ENCODE assay signal across 24 cellular contexts in the genomic region with DNA sequence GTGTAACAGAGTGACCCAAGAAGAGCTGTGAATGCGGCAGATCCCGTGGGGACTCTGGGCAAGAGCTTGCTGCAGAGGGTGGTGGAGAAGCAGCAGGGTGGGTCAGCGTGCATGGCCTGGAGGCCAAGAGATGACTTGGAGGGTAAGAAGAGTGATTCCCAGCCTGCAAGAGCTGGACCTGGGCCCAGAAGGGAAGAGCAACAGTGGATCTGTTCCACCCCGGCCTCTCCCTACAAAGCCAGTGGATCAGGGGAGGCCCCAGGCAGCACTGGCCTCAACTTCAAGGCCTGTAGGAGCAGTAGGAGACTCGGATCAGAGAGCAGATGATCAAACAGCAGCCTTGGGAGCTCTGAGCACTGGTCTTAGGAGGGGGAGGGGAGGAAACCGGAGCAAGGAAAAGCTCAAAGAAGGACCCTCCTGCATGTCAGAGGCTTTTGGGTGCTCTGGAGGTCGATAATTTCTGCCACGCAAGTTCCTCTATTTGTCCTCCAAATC. TPM values are rescaled to one million over a fixed set of nuclear protein-coding genes. Genes with fewer than 3 reads are reported as not detected.
A peak's percentile ranks its signal among the peaks of the same experiment; 100 is the strongest.
DNase-seq lines count a peak whose midpoint lies in the region; ATAC-seq, FAIRE-seq and TF ChIP-seq lines count a peak whose summit lies in the region.
"Had no signal": no experiment of that assay in that cellular context is flagged by ENCODE, and none has a peak within 500 bp of the region (broad histone marks: within the 10 kb centered on the region; RNA-seq: fewer than 3 reads in every experiment).

No MANE protein-coding gene starts in this region.

- no peaks in the 10 kb centered on the region for H3K9me3 Mint-ChIP-seq in activated CD4-positive, alpha-beta T cell treated with anti-CD3 and anti-CD28 coated beads, Interleukin-2, amount 10 ng/mL, durations not matched to agents 24 days and 14 days
- peaks cover 25% of the 10 kb centered on the region for H3K9me3 Mint-ChIP-seq in neural progenitor cell
- H3K9me3 Mint-ChIP-seq: CD8-positive, alpha-beta memory T cell; stimulated activated effector memory CD8-positive, alpha-beta T cell treated with anti-CD3 and anti-CD28 coated beads, Interleukin-12 subunit alpha, Interleukin-12 subunit beta, amount 100 ng/mL, for 72 hours had no signal

- no peak for TF ChIP-seq RAD21 in H1 (IDR thresholded peaks at IDR 0.05 in 1 of 2, conservative IDR thresholded peaks at IDR 0.05 in 1 of 2; ENCODE audit: low read depth in 2 of 2, low read length in 2 of 2)

- H3K9me2 ChIP-seq in Loucy (replicated peaks; ENCODE audit: low read depth, low read length) = no peaks in the 10 kb centered on the region

- H3K4me3 ChIP-seq in Loucy (ENCODE audit: low read length, poor library complexity, severe bottlenecking) (no peak overlapping the region), H1 (ENCODE audit: extremely low read depth in 1 of 4, insufficient read depth in 2 of 4, low read depth in 3 of 4, low read length in 4 of 4) (peak overlapping the region in 1 of 4 experiments; percentile 51; a peak in 2 of 8 replicates), neural progenitor cell (no peak overlapping the region)
- H3K4me3 ChIP-seq: A549, left ventricle myocardium inferior, transverse colon had no signal

- no peaks in the 10 kb centered on the region for H4K20me1 ChIP-seq in Loucy (ENCODE audit: insufficient read depth, low read length, poor library complexity, severe bottlenecking)
- H4K20me1 ChIP-seq in H1 (replicated peaks in 1 of 2; ENCODE audit: control insufficient read depth in 1 of 2, insufficient read depth in 2 of 2, low read length in 2 of 2) = peaks cover 2 to 12% of the 10 kb centered on the region in 2 experiments
- peaks cover 15% of the 10 kb centered on the region for H4K20me1 ChIP-seq in neural progenitor cell (ENCODE audit: low read depth)

- intact Hi-C loops in activated CD4-positive, alpha-beta T cell treated with anti-CD3 and anti-CD28 coated beads, Interleukin-2, amount 10 ng/mL, durations not matched to agents 24 days and 14 days (cut with micrococcal nuclease) = loop anchor here (5.0 to 10.0 kb wide), 2 partner anchors 46 to 56 kb away; partner anchors contain the start of gene ARHGAP4

- H3K4me1 Mint-ChIP-seq in activated CD4-positive, alpha-beta T cell treated with anti-CD3 and anti-CD28 coated beads, Interleukin-2, amount 10 ng/mL, durations not matched to agents 24 days and 14 days = peaks cover 20% of the 10 kb centered on the region
- peaks cover 49% of the 10 kb centered on the region for H3K4me1 Mint-ChIP-seq in neural progenitor cell

- no peak overlapping the region for H3K27ac Mint-ChIP-seq in activated CD4-positive, alpha-beta T cell treated with anti-CD3 and anti-CD28 coated beads, Interleukin-2, amount 10 ng/mL, durations not matched to agents 24 days and 14 days
- no peak overlapping the region for H3K27ac Mint-ChIP-seq in neural progenitor cell
- H3K27ac Mint-ChIP-seq: activated CD4-positive, alpha-beta T cell treated with anti-CD3 and anti-CD28 coated beads for 36 hours; activated naive CD8-positive, alpha-beta T cell; CD8-positive, alpha-beta memory T cell; stimulated activated effector memory CD8-positive, alpha-beta T cell treated with anti-CD3 and anti-CD28 coated beads, Interleukin-12 subunit alpha, Interleukin-12 subunit beta, amount 100 ng/mL, for 72 hours had no signal

- no peaks in the 10 kb centered on the region for H3K9me3 ChIP-seq in Loucy (ENCODE audit: insufficient read depth, low read depth, low read length)
- H3K9me3 ChIP-seq in H1 (ENCODE audit: insufficient read depth in 2 of 2, low read depth in 1 of 2, low read length in 1 of 2) = no peaks in the 10 kb centered on the region
- H3K9me3 ChIP-seq in neural progenitor cell (ENCODE audit: low read depth) = no peaks in the 10 kb centered on the region
- H3K9me3 ChIP-seq: A549, left ventricle myocardium inferior, transverse colon had no signal

- TF ChIP-seq POLR2A in H1 (IDR thresholded peaks at IDR 0.05; ENCODE audit: control extremely low read depth in 1 of 2, low read depth in 2 of 2, low read length in 2 of 2) = no peak

- H2BK5ac ChIP-seq in H1 (ENCODE audit: low read depth, low read length) = peak overlapping the region; percentile 16; the same call in 1 of the 2 replicates

- no peaks in the 10 kb centered on the region for H3K79me1 ChIP-seq in H1 (ENCODE audit: low read depth, low read length)

- peak overlapping the region; percentile 19; the same call in 1 of the 2 replicates for H3K18ac ChIP-seq in H1 (ENCODE audit: extremely low read depth, low read length)

- no peak for DNase-seq in activated CD4-positive, alpha-beta T cell treated with anti-CD3 and anti-CD28 coated beads, Interleukin-2, amount 10 ng/mL, durations not matched to agents 24 days and 14 days
- DNase-seq in activated CD4-positive, alpha-beta T cell treated with anti-CD3 and anti-CD28 coated beads for 4 hours = no peak
- DNase-seq in H1 (ENCODE audit: low read depth in 1 of 2, low spot score in 2 of 2) (no peak), neural progenitor cell (ENCODE audit: low spot score) (no peak), NK-92 (lab: John Stamatoyannopoulos, UW; ENCODE audit: unreplicated experiment) (no peak), NCI-H1436 treated with DMSO at 0.1 percent for 48 hours (lab: John Stamatoyannopoulos, UW) (no peak)
- DNase-seq: anterior cingulate cortex; CD8-positive, alpha-beta memory T cell; effector CD4-positive, alpha-beta T cell; IMR-90; left ventricle myocardium inferior; mesenchymal stem cell; Right ventricle myocardium superior; SW 1271; transverse colon had no signal

- H4K5ac ChIP-seq in H1 (ENCODE audit: insufficient read length, low read depth, low read length) = no peak overlapping the region

- H2BK15ac ChIP-seq in H1 (ENCODE audit: low read length) = peak overlapping the region; percentile 53; the same call in 1 of the 2 replicates

- H3K9ac ChIP-seq in Loucy (ENCODE audit: low read depth, low read length, poor library complexity, severe bottlenecking) = no peak overlapping the region
- no peak overlapping the region for H3K9ac ChIP-seq in H1 (replicated peaks in 1 of 4; ENCODE audit: extremely low read depth in 1 of 4, low read depth in 3 of 4, low read length in 3 of 4)
- no peak overlapping the region for H3K9ac ChIP-seq in neural progenitor cell

- POLR2A ChIA-PET in H1 (lab: Charles Lee; ENCODE audit: partially characterized antibody) = interaction anchor here (0.7 to 2.0 kb wide), 5 partner anchors 12 to 57 kb away, joined by 3 to 6 read pairs (median 4); partner anchors contain the start of gene ARHGAP4

- H3K4me2 ChIP-seq in Loucy (ENCODE audit: low read depth, low read length, poor library complexity, severe bottlenecking) = peak overlapping the region; percentile 20
- H3K4me2 ChIP-seq in H1 (ENCODE audit: insufficient read depth in 1 of 2, low read depth in 2 of 2, low read length in 2 of 2) = peak overlapping the region; percentile 49 to 81
- peak overlapping the region; percentile 76 for H3K4me2 ChIP-seq in neural progenitor cell
- H3K4me2 ChIP-seq: A549 had no signal

- no peak for TF ChIP-seq EP300 in H1 (IDR thresholded peaks at IDR 0.05; ENCODE audit: borderline replicate concordance in 1 of 2, low read depth in 2 of 2, low read length in 2 of 2)

- H2BK20ac ChIP-seq in H1 (ENCODE audit: low read length) = no peak overlapping the region

- no peaks in the 10 kb centered on the region for H3K36me3 Mint-ChIP-seq in activated CD4-positive, alpha-beta T cell treated with anti-CD3 and anti-CD28 coated beads, Interleukin-2, amount 10 ng/mL, durations not matched to agents 24 days and 14 days (ENCODE audit: low read depth)
- no peaks in the 10 kb centered on the region for H3K36me3 Mint-ChIP-seq in neural progenitor cell
- H3K36me3 Mint-ChIP-seq: activated naive CD8-positive, alpha-beta T cell had no signal

- H3K27ac ChIP-seq in H1 (ENCODE audit: low read depth, low read length) (no peak overlapping the region), neural progenitor cell (no peak overlapping the region)
- H3K27ac ChIP-seq: A549, left ventricle myocardium inferior, transverse colon had no signal

- no peaks in the 10 kb centered on the region for H3K23me2 ChIP-seq in H1 (ENCODE audit: low read depth, low read length)

- H4K91ac ChIP-seq in H1 (replicated peaks; ENCODE audit: insufficient read length, low read length) = peak overlapping the region; percentile 54

- H2AFZ ChIP-seq in Loucy (ENCODE audit: low read length) = no peak overlapping the region
- no peak overlapping the region for H2AFZ ChIP-seq in H1 (ENCODE audit: low read length)
- no peak overlapping the region for H2AFZ ChIP-seq in neural progenitor cell (replicated peaks)

- H3F3A ChIP-seq in Loucy (ENCODE audit: low read depth) (no peaks in the 10 kb centered on the region), neural progenitor cell (ENCODE audit: low read depth) (peaks cover 16% of the 10 kb centered on the region)

- H2BK120ac ChIP-seq in H1 (replicated peaks; ENCODE audit: low read depth, low read length) = no peak overlapping the region

- 0 out of 2 replicates have a peak overlapping the region, but pooled peaks have one; percentile 8 for H2AK5ac ChIP-seq in H1 (ENCODE audit: low read depth, low read length)

- no peak overlapping the region for H3K23ac ChIP-seq in H1 (ENCODE audit: insufficient read length)

- H3K79me2 ChIP-seq in Loucy (ENCODE audit: insufficient read depth, low read length) (no peaks in the 10 kb centered on the region), H1 (ENCODE audit: control insufficient read depth in 1 of 2, insufficient read depth in 2 of 2, low read length in 2 of 2) (no peaks in the 10 kb centered on the region), neural progenitor cell (ENCODE audit: low read depth) (no peaks in the 10 kb centered on the region)

- no peak overlapping the region; the same call in 1 of the 2 replicates for H4K8ac ChIP-seq in H1 (ENCODE audit: extremely low read depth, insufficient read depth, low read length)

- no peak for ATAC-seq in GM18907 (IDR thresholded peaks at IDR 0.05; ENCODE audit: unreplicated experiment)
- ATAC-seq: A549 had no signal

- no peaks in the 10 kb centered on the region for H3K36me3 ChIP-seq in Loucy (ENCODE audit: insufficient read depth, low read length)
- no peaks in the 10 kb centered on the region for H3K36me3 ChIP-seq in H1 (ENCODE audit: control insufficient read depth in 2 of 4, insufficient read depth in 4 of 4, low read length in 3 of 4)
- H3K36me3 ChIP-seq in neural progenitor cell = no peaks in the 10 kb centered on the region
- H3K36me3 ChIP-seq: left ventricle myocardium inferior, transverse colon had no signal

- no peak for TF ChIP-seq CTCF in Loucy (conservative IDR thresholded peaks at IDR 0.05; ENCODE audit: low read length)
- TF ChIP-seq CTCF in H1 (IDR thresholded peaks at IDR 0.05; ENCODE audit: control extremely low read depth in 1 of 3, insufficient read depth in 1 of 3, low read depth in 1 of 3, low read length in 3 of 3) = no peak
- no peak for TF ChIP-seq CTCF in neural progenitor cell (IDR thresholded peaks at IDR 0.05)

- no peak overlapping the region for H3K14ac ChIP-seq in H1 (ENCODE audit: insufficient read length)

- no peak for FAIRE-seq in H1 (lab: Jason Lieb, UNC)
- FAIRE-seq: A549, colon had no signal

- WGBS in H1 (ENCODE audit: extremely low coverage in 1 of 2, insufficient coverage in 1 of 2, insufficient read length in 1 of 2, insufficient replicate concordance in 2 of 2, low coverage in 1 of 2, low lambda C conversion rate in 2 of 2, missing lambda C conversion rate in 1 of 2), 2 experiments = 61% methylated on average over 8 of the region's 8 CpGs; no CpG with 5 or more reads in 1 of the 2 experiments

- H3K4ac ChIP-seq in H1 (replicated peaks; ENCODE audit: insufficient read length, low read depth, low read length) = no peak overlapping the region

- H3K4me1 ChIP-seq in Loucy (ENCODE audit: insufficient read depth, low read length, poor library complexity, severe bottlenecking) (peaks cover 16% of the 10 kb centered on the region), H1 (replicated peaks in 1 of 4; ENCODE audit: control insufficient read depth in 3 of 4, insufficient read depth in 4 of 4, low read length in 3 of 4) (peaks cover 7 to 53% (median 29%) of the 10 kb centered on the region in 4 experiments), neural progenitor cell (peaks cover 18% of the 10 kb centered on the region)
- H3K4me1 ChIP-seq: A549, left ventricle myocardium inferior, transverse colon had no signal

- H3K56ac ChIP-seq in H1 (replicated peaks; ENCODE audit: insufficient read length, low read depth, low read length) = no peak overlapping the region

- H2BK12ac ChIP-seq in H1 (ENCODE audit: low read depth, low read length) = peak overlapping the region; percentile 33; the same call in 1 of the 2 replicates

- H3K27me3 ChIP-seq in Loucy (ENCODE audit: insufficient read depth, low read length, poor library complexity, severe bottlenecking) (no peaks in the 10 kb centered on the region), H1 (replicated peaks in 1 of 4; ENCODE audit: control insufficient read depth in 3 of 4, extremely low read depth in 1 of 4, insufficient read depth in 3 of 4, low read length in 3 of 4) (no peaks in the 10 kb centered on the region; a peak in 1 of 7 replicates), neural progenitor cell (peaks cover under 1% of the 10 kb centered on the region)

- CTCF ChIA-PET in H1 (lab: Charles Lee; ENCODE audit: partially characterized antibody) = interaction anchor here (0.6 to 2.5 kb wide), 10 partner anchors 8 to 112 kb away, joined by 3 to 9 read pairs (median 3); no protein-coding TSS in a partner anchor

- H3K27me3 Mint-ChIP-seq in activated CD4-positive, alpha-beta T cell treated with anti-CD3 and anti-CD28 coated beads, Interleukin-2, amount 10 ng/mL, durations not matched to agents 24 days and 14 days = peaks cover 14% of the 10 kb centered on the region
- H3K27me3 Mint-ChIP-seq in neural progenitor cell (ENCODE audit: insufficient read depth, low read depth) = peaks cover 19% of the 10 kb centered on the region

- peak overlapping the region; percentile 43 for H3K4me3 Mint-ChIP-seq in activated CD4-positive, alpha-beta T cell treated with anti-CD3 and anti-CD28 coated beads, Interleukin-2, amount 10 ng/mL, durations not matched to agents 24 days and 14 days
- H3K4me3 Mint-ChIP-seq in neural progenitor cell = peak overlapping the region; percentile 72
- H3K4me3 Mint-ChIP-seq: activated CD4-positive, alpha-beta T cell treated with anti-CD3 and anti-CD28 coated beads for 36 hours had no signal

RNA-seq across cellular contexts. Expression of gene L1CAM, which starts 7.6 kb away (rescaled TPM):
- total RNA-seq in activated CD4-positive, alpha-beta T cell treated with anti-CD3 and anti-CD28 coated beads, Interleukin-2, amount 10 ng/mL, durations not matched to agents 24 days and 14 days = 1.3 and 1.6 TPM in 2 replicates
- 38.7 and 43.0 TPM in 2 replicates for total RNA-seq in H1 (2021; fragmentation: NEBNext Ultra II Directional; extraction: Animal tissue kit (Norgen Biotek cat#: 25700))
- 11.0 and 16.4 TPM in 2 replicates for polyA plus RNA-seq in H1 (2011; rRNA removed)
- 9.1 TPM for polyA plus RNA-seq in H1 (2011; cell fraction: cytosol; rRNA removed)
- polyA plus RNA-seq in H1 (2011; cell fraction: nucleus; rRNA removed) = 32.6 TPM
- 22.4 to 29.0 TPM (median 26.2 TPM) in 4 replicates for polyA plus RNA-seq in H1 (2012, experiment 1 of 2)
- polyA plus RNA-seq in H1 (2012, experiment 2 of 2) = 15.9 TPM
- polyA plus RNA-seq in H1 (2013, experiment 1 of 2) = 54.0 TPM
- polyA plus RNA-seq in H1 (2013, experiment 2 of 2) = 46.2 TPM
- 13.0 and 18.6 TPM in 2 replicates for polyA minus RNA-seq in H1 (2011; rRNA and poly(A)+ RNA removed)
- polyA minus RNA-seq in H1 (2011; cell fraction: cytosol; rRNA and poly(A)+ RNA removed) = 21.0 TPM
- 12.7 TPM for polyA minus RNA-seq in H1 (2011; cell fraction: nucleus; rRNA and poly(A)+ RNA removed)
- 0.49 and 1.7 TPM in 2 replicates for total RNA-seq in neural progenitor cell (ENCODE audit: low replicate concordance)

RNA-seq across cellular contexts. Expression of gene AVPR2, which starts 26.1 kb away (rescaled TPM):
- total RNA-seq in activated CD4-positive, alpha-beta T cell treated with anti-CD3 and anti-CD28 coated beads, Interleukin-2, amount 10 ng/mL, durations not matched to agents 24 days and 14 days = not detected in 2 replicates
- not detected in 2 replicates for total RNA-seq in H1 (2021; fragmentation: NEBNext Ultra II Directional; extraction: Animal tissue kit (Norgen Biotek cat#: 25700))
- polyA plus RNA-seq in H1 (2011; rRNA removed) = 0.08 and 0.09 TPM in 2 replicates
- 0.06 TPM for polyA plus RNA-seq in H1 (2011; cell fraction: cytosol; rRNA removed)
- 0.14 TPM for polyA plus RNA-seq in H1 (2011; cell fraction: nucleus; rRNA removed)
- polyA plus RNA-seq in H1 (2012, experiment 1 of 2) = 0.25 to 0.54 TPM (median 0.35 TPM) in 3 of 4 replicates, not detected in the other
- 0.14 TPM for polyA plus RNA-seq in H1 (2012, experiment 2 of 2)
- polyA plus RNA-seq in H1 (2013, experiment 1 of 2) = 0.10 TPM
- polyA plus RNA-seq in H1 (2013, experiment 2 of 2) = 0.13 TPM
- 0.15 TPM in 1 of 2 replicates, not detected in the other for polyA minus RNA-seq in H1 (2011; rRNA and poly(A)+ RNA removed)
- not detected for polyA minus RNA-seq in H1 (2011; cell fraction: cytosol; rRNA and poly(A)+ RNA removed)
- polyA minus RNA-seq in H1 (2011; cell fraction: nucleus; rRNA and poly(A)+ RNA removed) = not detected
- not detected in 2 replicates for total RNA-seq in neural progenitor cell (ENCODE audit: low replicate concordance)
- total RNA-seq: activated CD4-positive, alpha-beta T cell treated with anti-CD3 and anti-CD28 coated beads for 36 hours; CD8-positive, alpha-beta memory T cell; Daoy; IMR-90; pulmonary artery endothelial cell had no signal
- polyA plus RNA-seq: A549; CD8-positive, alpha-beta memory T cell; IMR-90 had no signal

RNA-seq across cellular contexts. Expression of gene ARHGAP4, which starts 47.7 kb away (rescaled TPM):
- total RNA-seq in activated CD4-positive, alpha-beta T cell treated with anti-CD3 and anti-CD28 coated beads, Interleukin-2, amount 10 ng/mL, durations not matched to agents 24 days and 14 days = 135 and 137 TPM in 2 replicates
- 25.9 and 26.0 TPM in 2 replicates for total RNA-seq in H1 (2021; fragmentation: NEBNext Ultra II Directional; extraction: Animal tissue kit (Norgen Biotek cat#: 25700))
- 23.9 and 42.4 TPM in 2 replicates for polyA plus RNA-seq in H1 (2011; rRNA removed)
- 27.6 TPM for polyA plus RNA-seq in H1 (2011; cell fraction: cytosol; rRNA removed)
- 149 TPM for polyA plus RNA-seq in H1 (2011; cell fraction: nucleus; rRNA removed)
- polyA plus RNA-seq in H1 (2012, experiment 1 of 2) = 10.6 to 29.1 TPM (median 24.4 TPM) in 4 replicates
- polyA plus RNA-seq in H1 (2012, experiment 2 of 2) = 21.7 TPM
- 27.8 TPM for polyA plus RNA-seq in H1 (2013, experiment 1 of 2)
- polyA plus RNA-seq in H1 (2013, experiment 2 of 2) = 26.3 TPM
- 9.9 and 11.1 TPM in 2 replicates for polyA minus RNA-seq in H1 (2011; rRNA and poly(A)+ RNA removed)
- 32.3 TPM for polyA minus RNA-seq in H1 (2011; cell fraction: cytosol; rRNA and poly(A)+ RNA removed)
- 31.3 TPM for polyA minus RNA-seq in H1 (2011; cell fraction: nucleus; rRNA and poly(A)+ RNA removed)
- total RNA-seq in neural progenitor cell (ENCODE audit: low replicate concordance) = 5.1 and 17.9 TPM in 2 replicates

RNA-seq across cellular contexts. Expression of gene PDZD4, which starts 48.0 kb away (rescaled TPM):
- 0.26 and 0.58 TPM in 2 replicates for total RNA-seq in activated CD4-positive, alpha-beta T cell treated with anti-CD3 and anti-CD28 coated beads, Interleukin-2, amount 10 ng/mL, durations not matched to agents 24 days and 14 days
- total RNA-seq in H1 (2021; fragmentation: NEBNext Ultra II Directional; extraction: Animal tissue kit (Norgen Biotek cat#: 25700)) = 169 and 174 TPM in 2 replicates
- 45.8 and 77.2 TPM in 2 replicates for polyA plus RNA-seq in H1 (2011; rRNA removed)
- polyA plus RNA-seq in H1 (2011; cell fraction: cytosol; rRNA removed) = 90.6 TPM
- polyA plus RNA-seq in H1 (2011; cell fraction: nucleus; rRNA removed) = 221 TPM
- polyA plus RNA-seq in H1 (2012, experiment 1 of 2) = 98.3 to 127 TPM (median 121 TPM) in 4 replicates
- polyA plus RNA-seq in H1 (2012, experiment 2 of 2) = 85.6 TPM
- polyA plus RNA-seq in H1 (2013, experiment 1 of 2) = 175 TPM
- polyA plus RNA-seq in H1 (2013, experiment 2 of 2) = 166 TPM
- 38.4 and 47.0 TPM in 2 replicates for polyA minus RNA-seq in H1 (2011; rRNA and poly(A)+ RNA removed)
- 51.6 TPM for polyA minus RNA-seq in H1 (2011; cell fraction: cytosol; rRNA and poly(A)+ RNA removed)
- polyA minus RNA-seq in H1 (2011; cell fraction: nucleus; rRNA and poly(A)+ RNA removed) = 37.1 TPM
- 1.9 and 5.2 TPM in 2 replicates for total RNA-seq in neural progenitor cell (ENCODE audit: low replicate concordance)

RNA-seq across cellular contexts. Expression of gene NAA10, which starts 56.5 kb away (rescaled TPM):
- 153 and 168 TPM in 2 replicates for total RNA-seq in activated CD4-positive, alpha-beta T cell treated with anti-CD3 and anti-CD28 coated beads, Interleukin-2, amount 10 ng/mL, durations not matched to agents 24 days and 14 days
- 98.1 and 98.8 TPM in 2 replicates for total RNA-seq in H1 (2021; fragmentation: NEBNext Ultra II Directional; extraction: Animal tissue kit (Norgen Biotek cat#: 25700))
- polyA plus RNA-seq in H1 (2011; rRNA removed) = 80.4 and 119 TPM in 2 replicates
- 119 TPM for polyA plus RNA-seq in H1 (2011; cell fraction: cytosol; rRNA removed)
- polyA plus RNA-seq in H1 (2011; cell fraction: nucleus; rRNA removed) = 118 TPM
- polyA plus RNA-seq in H1 (2012, experiment 1 of 2) = 97.2 to 140 TPM (median 123 TPM) in 4 replicates
- 131 TPM for polyA plus RNA-seq in H1 (2012, experiment 2 of 2)
- polyA plus RNA-seq in H1 (2013, experiment 1 of 2) = 119 TPM
- polyA plus RNA-seq in H1 (2013, experiment 2 of 2) = 110 TPM
- polyA minus RNA-seq in H1 (2011; rRNA and poly(A)+ RNA removed) = 52.7 and 54.6 TPM in 2 replicates
- polyA minus RNA-seq in H1 (2011; cell fraction: cytosol; rRNA and poly(A)+ RNA removed) = 42.9 TPM
- polyA minus RNA-seq in H1 (2011; cell fraction: nucleus; rRNA and poly(A)+ RNA removed) = 50.2 TPM
- total RNA-seq in neural progenitor cell (ENCODE audit: low replicate concordance) = 55.5 and 113 TPM in 2 replicates

Comparison
In these comparisons a context has a peak if more than half of its experiments do, and no peak if none do; other contexts are left out.
1. H3K4me2 ChIP-seq: peak in every context shown above with its lines; median percentile 76 in neural progenitor cell; 65 in H1; 20 in Loucy.
2. RNA of gene L1CAM, which starts 7.6 kb away (total RNA-seq): 38.7 to 43.0 TPM in H1; 1.3 to 1.6 TPM in activated CD4-positive, alpha-beta T cell treated with anti-CD3 and anti-CD28 coated beads, Interleukin-2, amount 10 ng/mL, durations not matched to agents 24 days and 14 days and 0.49 to 1.7 TPM in neural progenitor cell; every median in the first group is over 10 times any median in the second.